20 cellular contexts compared by ENCODE assay signal in the genomic region with DNA sequence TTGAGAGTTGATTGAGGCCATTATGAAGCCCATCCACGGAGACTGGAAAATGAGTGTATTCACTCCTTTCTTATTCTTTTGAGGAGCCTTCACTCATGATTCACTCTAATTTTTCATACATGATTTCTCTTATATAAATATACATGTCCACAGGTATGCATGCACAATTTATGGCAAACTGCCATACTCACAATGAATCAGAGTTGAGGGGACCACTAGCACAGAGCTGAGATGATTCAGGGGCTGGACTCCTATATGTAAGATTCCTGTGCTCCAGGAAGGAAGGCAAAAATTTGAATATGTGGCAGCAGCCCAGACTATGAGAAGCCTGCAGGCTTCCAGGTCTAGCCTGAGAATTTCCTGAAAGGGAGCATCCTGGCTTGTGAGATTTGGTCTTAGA.
DNase-seq lines count a peak whose midpoint lies in the region; ATAC-seq and TF ChIP-seq lines count a peak whose summit lies in the region.
"Had no signal": no experiment of that assay in that cellular context is flagged by ENCODE, and none has a peak within 500 bp of the region (broad histone marks: within the 10 kb centered on the region; RNA-seq: fewer than 3 reads in every experiment).

No MANE protein-coding gene starts in this region.

- DNase-seq in ELR (ENCODE audit: low read depth) (peak; percentile 98), PC-3 (peak; percentile 79), choroid plexus epithelial cell (ENCODE audit: low read depth) (peak; percentile 63), mesenchymal stem cell (no peak), NCI-H2196 (lab: John Stamatoyannopoulos, UW; ENCODE audit: unreplicated experiment) (no peak)
- no peak for DNase-seq in activated T-cell treated with anti-CD3 and anti-CD28 coated beads, Interleukin-2, amount 50 U/mL, for 4 hours
- DNase-seq in activated T-helper 1 cell treated with anti-CD3 and anti-CD28 coated beads, Interleukin-12 subunit alpha, Interleukin-12 subunit beta, Interleukin-2, Interleukin-4 antibody, amounts not matched to agents 30 ng/mL and 10 ng/mL and 1 ng/mL, durations not matched to agents 14 hours and 24 hours and 36 hours (ENCODE audit: low spot score), result no peak
- DNase-seq: activated CD8-positive, alpha-beta T cell treated with anti-CD3 and anti-CD28 coated beads, Interleukin-2, amount 10 ng/mL, durations not matched to agents 7 days and 5 days; activated naive CD4-positive, alpha-beta T cell treated with anti-CD3 and anti-CD28 coated beads, Interleukin-2, amount 10 ng/mL, durations not matched to agents 7 days and 5 days; activated T-cell treated with anti-CD3 and anti-CD28 coated beads, Interleukin-2, amount 50 U/mL, for 24 hours; erythroblast; MM.1S; NCI-H82; PC-9; retina had no signal

- H3K9me3 ChIP-seq in PC-3 (ENCODE audit: low read length) (no peaks in the 10 kb centered on the region), mesenchymal stem cell (ENCODE audit: control insufficient read depth, low read length) (no peaks in the 10 kb centered on the region)
- H3K9me3 ChIP-seq: neutrophil, SJSA1 had no signal

- no peak overlapping the region for H3K27ac Mint-ChIP-seq in activated T-helper 1 cell treated with anti-CD3 and anti-CD28 coated beads, Interleukin-12 subunit alpha, Interleukin-12 subunit beta, Interleukin-2, Interleukin-4 antibody, amounts not matched to agents 30 ng/mL and 10 ng/mL and 1 ng/mL, durations not matched to agents 14 hours and 24 hours and 36 hours
- H3K27ac Mint-ChIP-seq: activated CD8-positive, alpha-beta T cell treated with anti-CD3 and anti-CD28 coated beads, Interleukin-2, amount 10 ng/mL, durations not matched to agents 7 days and 5 days; activated naive CD4-positive, alpha-beta T cell treated with anti-CD3 and anti-CD28 coated beads, Interleukin-2, amount 10 ng/mL, durations not matched to agents 7 days and 5 days; activated T-cell treated with anti-CD3 and anti-CD28 coated beads, Interleukin-2, amount 50 U/mL, for 24 hours; brain; stimulated activated effector memory CD8-positive, alpha-beta T cell treated with anti-CD3 and anti-CD28 coated beads, Interleukin-12 subunit alpha, Interleukin-12 subunit beta, amount 100 ng/mL, for 72 hours had no signal

- no peaks in the 10 kb centered on the region for H3K4me1 Mint-ChIP-seq in activated T-cell treated with anti-CD3 and anti-CD28 coated beads, Interleukin-2, amount 50 U/mL, for 4 hours (ENCODE audit: low read depth)
- no peaks in the 10 kb centered on the region for H3K4me1 Mint-ChIP-seq in activated T-helper 1 cell treated with anti-CD3 and anti-CD28 coated beads, Interleukin-12 subunit alpha, Interleukin-12 subunit beta, Interleukin-2, Interleukin-4 antibody, amounts not matched to agents 30 ng/mL and 10 ng/mL and 1 ng/mL, durations not matched to agents 14 hours and 24 hours and 36 hours (ENCODE audit: low read depth)
- H3K4me1 Mint-ChIP-seq: activated naive CD4-positive, alpha-beta T cell treated with anti-CD3 and anti-CD28 coated beads, Interleukin-2, amount 10 ng/mL, durations not matched to agents 7 days and 5 days; stimulated activated effector memory CD8-positive, alpha-beta T cell treated with anti-CD3 and anti-CD28 coated beads, Interleukin-12 subunit alpha, Interleukin-12 subunit beta, amount 100 ng/mL, for 72 hours had no signal

- POLR2A ChIA-PET in PC-3 (lab: Charles Lee; ENCODE audit: unreplicated experiment), result no interaction called here

- H3K9ac ChIP-seq in PC-3 (ENCODE audit: low read length) (no peak overlapping the region), mesenchymal stem cell (ENCODE audit: low read length) (no peak overlapping the region)

- H2AFZ ChIP-seq in PC-3 (ENCODE audit: low read length) (no peak overlapping the region), mesenchymal stem cell (ENCODE audit: low read depth, low read length) (no peak overlapping the region)
- H2AFZ ChIP-seq: PC-9 had no signal

- no peak overlapping the region for H2BK15ac ChIP-seq in mesenchymal stem cell (ENCODE audit: low read depth, poor library complexity, severe bottlenecking)

- TF ChIP-seq CTCF in PC-3 (conservative IDR thresholded peaks at IDR 0.05; ENCODE audit: low read depth, low read length), result no peak
- TF ChIP-seq CTCF in choroid plexus epithelial cell (conservative IDR thresholded peaks at IDR 0.05; ENCODE audit: low read depth, low read length), result no peak

- H3K4me2 ChIP-seq in PC-3 (ENCODE audit: low read length), result no peak overlapping the region
- H3K4me2 ChIP-seq in mesenchymal stem cell (ENCODE audit: low read length, poor library complexity, severe bottlenecking), result no peak overlapping the region
- H3K4me2 ChIP-seq: PC-9 had no signal

- intact Hi-C loops in PC-3 (cut with micrococcal nuclease), result no loop called here
- intact Hi-C loops in activated T-helper 1 cell treated with anti-CD3 and anti-CD28 coated beads, Interleukin-12 subunit alpha, Interleukin-12 subunit beta, Interleukin-2, Interleukin-4 antibody, amounts not matched to agents 30 ng/mL and 10 ng/mL and 1 ng/mL, durations not matched to agents 14 hours and 24 hours and 36 hours (cut with micrococcal nuclease), result no loop called here

- no peaks in the 10 kb centered on the region for H3K79me2 ChIP-seq in PC-3 (ENCODE audit: low read length)

- H3F3A ChIP-seq in PC-3 (ENCODE audit: low read length, unreplicated experiment), result no peaks in the 10 kb centered on the region

- no peaks in the 10 kb centered on the region for H3K36me3 Mint-ChIP-seq in activated T-cell treated with anti-CD3 and anti-CD28 coated beads, Interleukin-2, amount 50 U/mL, for 4 hours (ENCODE audit: insufficient read depth)
- H3K36me3 Mint-ChIP-seq in activated T-helper 1 cell treated with anti-CD3 and anti-CD28 coated beads, Interleukin-12 subunit alpha, Interleukin-12 subunit beta, Interleukin-2, Interleukin-4 antibody, amounts not matched to agents 30 ng/mL and 10 ng/mL and 1 ng/mL, durations not matched to agents 14 hours and 24 hours and 36 hours (ENCODE audit: low read depth), result no peaks in the 10 kb centered on the region
- H3K36me3 Mint-ChIP-seq: activated naive CD4-positive, alpha-beta T cell treated with anti-CD3 and anti-CD28 coated beads, Interleukin-2, amount 10 ng/mL, durations not matched to agents 7 days and 5 days; brain; stimulated activated effector memory CD8-positive, alpha-beta T cell treated with anti-CD3 and anti-CD28 coated beads, Interleukin-12 subunit alpha, Interleukin-12 subunit beta, amount 100 ng/mL, for 72 hours had no signal

- no peak overlapping the region for H4K91ac ChIP-seq in mesenchymal stem cell (ENCODE audit: low read length)

- H4K8ac ChIP-seq in mesenchymal stem cell (ENCODE audit: low read length), result no peak overlapping the region

- H3K27ac ChIP-seq in PC-3 (ENCODE audit: low read length), result no peak overlapping the region
- H3K27ac ChIP-seq in mesenchymal stem cell (ENCODE audit: low read length, poor library complexity, severe bottlenecking), result peak overlapping the region; percentile 20
- H3K27ac ChIP-seq: neutrophil, PC-9, SJSA1 had no signal

- no peak overlapping the region for H3K4ac ChIP-seq in mesenchymal stem cell (ENCODE audit: low read depth in 1 of 2, low read length in 2 of 2)

- H3K27me3 Mint-ChIP-seq in activated T-cell treated with anti-CD3 and anti-CD28 coated beads, Interleukin-2, amount 50 U/mL, for 4 hours (ENCODE audit: low read depth), result no peaks in the 10 kb centered on the region
- no peaks in the 10 kb centered on the region for H3K27me3 Mint-ChIP-seq in activated T-helper 1 cell treated with anti-CD3 and anti-CD28 coated beads, Interleukin-12 subunit alpha, Interleukin-12 subunit beta, Interleukin-2, Interleukin-4 antibody, amounts not matched to agents 30 ng/mL and 10 ng/mL and 1 ng/mL, durations not matched to agents 14 hours and 24 hours and 36 hours (ENCODE audit: insufficient read depth)
- H3K27me3 Mint-ChIP-seq: activated naive CD4-positive, alpha-beta T cell treated with anti-CD3 and anti-CD28 coated beads, Interleukin-2, amount 10 ng/mL, durations not matched to agents 7 days and 5 days; activated T-cell treated with anti-CD3 and anti-CD28 coated beads, Interleukin-2, amount 50 U/mL, for 24 hours; brain had no signal

- no peak overlapping the region for H2AK5ac ChIP-seq in mesenchymal stem cell (ENCODE audit: low read length, severe bottlenecking)

- CTCF ChIA-PET in PC-3 (lab: Charles Lee), result no interaction called here

- H3K4me3 Mint-ChIP-seq in activated T-cell treated with anti-CD3 and anti-CD28 coated beads, Interleukin-2, amount 50 U/mL, for 4 hours, result no peak overlapping the region
- H3K4me3 Mint-ChIP-seq in activated T-helper 1 cell treated with anti-CD3 and anti-CD28 coated beads, Interleukin-12 subunit alpha, Interleukin-12 subunit beta, Interleukin-2, Interleukin-4 antibody, amounts not matched to agents 30 ng/mL and 10 ng/mL and 1 ng/mL, durations not matched to agents 14 hours and 24 hours and 36 hours, result no peak overlapping the region
- H3K4me3 Mint-ChIP-seq: activated CD8-positive, alpha-beta T cell treated with anti-CD3 and anti-CD28 coated beads, Interleukin-2, amount 10 ng/mL, durations not matched to agents 7 days and 5 days; activated naive CD4-positive, alpha-beta T cell treated with anti-CD3 and anti-CD28 coated beads, Interleukin-2, amount 10 ng/mL, durations not matched to agents 7 days and 5 days; activated T-cell treated with anti-CD3 and anti-CD28 coated beads, Interleukin-2, amount 50 U/mL, for 24 hours; brain; stimulated activated effector memory CD8-positive, alpha-beta T cell treated with anti-CD3 and anti-CD28 coated beads, Interleukin-12 subunit alpha, Interleukin-12 subunit beta, amount 100 ng/mL, for 72 hours had no signal

- H3K36me3 ChIP-seq in PC-3 (ENCODE audit: low read depth, low read length) (no peaks in the 10 kb centered on the region), mesenchymal stem cell (ENCODE audit: control insufficient read depth in 1 of 2, insufficient read depth in 2 of 2, low read depth in 1 of 2, low read length in 2 of 2) (no peaks in the 10 kb centered on the region)
- H3K36me3 ChIP-seq: neutrophil, SJSA1 had no signal

- H3K18ac ChIP-seq in mesenchymal stem cell (ENCODE audit: low read depth in 1 of 2, low read length in 2 of 2), result no peak overlapping the region

- no peak overlapping the region for H3K23ac ChIP-seq in mesenchymal stem cell (ENCODE audit: low read length in 2 of 2)

- H3K14ac ChIP-seq in mesenchymal stem cell (ENCODE audit: low read length in 2 of 2), result no peak overlapping the region

- H3K4me3 ChIP-seq in PC-3 (ENCODE audit: low read length) (no peak overlapping the region), choroid plexus epithelial cell (ENCODE audit: low read depth, low read length) (no peak overlapping the region), mesenchymal stem cell (ENCODE audit: insufficient read depth in 1 of 2, low read depth in 1 of 2, low read length in 2 of 2) (no peak overlapping the region)
- H3K4me3 ChIP-seq: PC-9, SJSA1 had no signal

- H3K9me3 Mint-ChIP-seq in activated T-cell treated with anti-CD3 and anti-CD28 coated beads, Interleukin-2, amount 50 U/mL, for 4 hours, result peaks cover 4% of the 10 kb centered on the region
- H3K9me3 Mint-ChIP-seq in activated T-helper 1 cell treated with anti-CD3 and anti-CD28 coated beads, Interleukin-12 subunit alpha, Interleukin-12 subunit beta, Interleukin-2, Interleukin-4 antibody, amounts not matched to agents 30 ng/mL and 10 ng/mL and 1 ng/mL, durations not matched to agents 14 hours and 24 hours and 36 hours, result no peaks in the 10 kb centered on the region
- H3K9me3 Mint-ChIP-seq: activated T-cell treated with anti-CD3 and anti-CD28 coated beads, Interleukin-2, amount 50 U/mL, for 24 hours; brain had no signal

- no peaks in the 10 kb centered on the region for H3K79me1 ChIP-seq in mesenchymal stem cell (replicated peaks; ENCODE audit: low read length, poor library complexity, severe bottlenecking)

- H4K20me1 ChIP-seq in PC-3 (ENCODE audit: low read length), result no peaks in the 10 kb centered on the region

- WGBS in mesenchymal stem cell, result no CpG with 5 or more reads among the region's 1 CpG

- no peak overlapping the region for H2BK12ac ChIP-seq in mesenchymal stem cell (ENCODE audit: low read length in 2 of 2)

- peak; percentile 62 for ATAC-seq in PC-3
- ATAC-seq in GM21360 (IDR thresholded peaks at IDR 0.05; ENCODE audit: unreplicated experiment), result no peak
- ATAC-seq in activated T-cell treated with anti-CD3 and anti-CD28 coated beads, Interleukin-2, amount 50 U/mL, for 4 hours, result no peak
- ATAC-seq: activated CD8-positive, alpha-beta T cell treated with anti-CD3 and anti-CD28 coated beads, Interleukin-2, amount 10 ng/mL, durations not matched to agents 7 days and 5 days; stimulated activated effector memory CD8-positive, alpha-beta T cell treated with anti-CD3 and anti-CD28 coated beads, Interleukin-12 subunit alpha, Interleukin-12 subunit beta, amount 100 ng/mL, for 72 hours had no signal

- no peak overlapping the region for H2BK120ac ChIP-seq in mesenchymal stem cell (ENCODE audit: low read depth, low read length)

- H3K4me1 ChIP-seq in PC-3 (ENCODE audit: insufficient read depth, low read length) (no peaks in the 10 kb centered on the region; the same call in none of the 2 replicates), mesenchymal stem cell (ENCODE audit: control insufficient read depth, insufficient read depth, low read depth, low read length) (no peaks in the 10 kb centered on the region)

- BruUV-seq in PC-3 (replicated peaks; lab: Mats Ljungman, UMichigan), result no TSS peak

- no peaks in the 10 kb centered on the region for H3K9me2 ChIP-seq in PC-3 (replicated peaks; ENCODE audit: low read length)

- no peak overlapping the region for H2BK5ac ChIP-seq in mesenchymal stem cell (ENCODE audit: low read depth, low read length, poor library complexity, severe bottlenecking)

- H3K27me3 ChIP-seq in PC-3 (ENCODE audit: low read length), result no peaks in the 10 kb centered on the region
- no peaks in the 10 kb centered on the region for H3K27me3 ChIP-seq in mesenchymal stem cell (ENCODE audit: control insufficient read depth in 1 of 2, insufficient read depth in 1 of 2, low read length in 2 of 2)
- H3K27me3 ChIP-seq: neutrophil, SJSA1 had no signal

Comparison
In these comparisons a context has a peak if more than half of its experiments do, and no peak if none do; other contexts are left out.
1. DNase-seq: peak in ELR (single experiment), PC-3 (single experiment) and choroid plexus epithelial cell (single experiment); none in mesenchymal stem cell (single experiment), NCI-H2196 (single experiment), activated T-cell treated with anti-CD3 and anti-CD28 coated beads, Interleukin-2, amount 50 U/mL, for 4 hours (single experiment) and activated T-helper 1 cell treated with anti-CD3 and anti-CD28 coated beads, Interleukin-12 subunit alpha, Interleukin-12 subunit beta, Interleukin-2, Interleukin-4 antibody, amounts not matched to agents 30 ng/mL and 10 ng/mL and 1 ng/mL, durations not matched to agents 14 hours and 24 hours and 36 hours (single experiment).